ENCODE assay signal across 16 cellular contexts in the genomic region with DNA sequence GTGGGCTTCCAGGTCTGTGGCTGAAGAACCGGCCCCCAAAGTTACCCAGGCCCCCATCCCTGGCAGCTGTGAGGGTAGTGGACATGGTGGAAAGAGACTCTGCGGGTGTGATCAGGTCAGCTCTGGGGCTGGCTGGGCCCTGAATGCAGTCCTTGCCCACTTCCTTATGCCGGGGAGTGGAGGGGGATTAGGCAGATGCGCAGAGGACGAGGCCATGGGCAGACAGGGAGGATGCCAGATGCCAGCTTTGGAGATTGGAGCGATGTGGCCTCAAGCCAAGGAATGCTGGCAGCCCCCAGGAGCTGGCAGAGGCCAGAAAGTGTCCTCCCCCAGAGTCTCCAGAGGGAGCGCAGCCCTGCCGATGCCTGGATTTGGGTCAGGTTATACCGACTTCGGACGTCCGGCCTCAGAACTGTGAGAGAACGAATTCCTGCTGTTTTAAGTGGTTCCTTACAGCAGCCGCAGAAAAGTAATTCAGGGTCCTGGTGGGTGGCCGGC.
DNase-seq lines count a peak whose midpoint lies in the region; ATAC-seq, FAIRE-seq and TF ChIP-seq lines count a peak whose summit lies in the region.
"Had no signal": no experiment of that assay in that cellular context is flagged by ENCODE, and none has a peak within 500 bp of the region (broad histone marks: within the 10 kb centered on the region; RNA-seq: fewer than 3 reads in every experiment).

No MANE protein-coding gene starts in this region.

- H2BK120ac ChIP-seq in H1 (replicated peaks; ENCODE audit: low read depth, low read length) = no peak overlapping the region

- POLR2A ChIA-PET in H1 (lab: Charles Lee; ENCODE audit: partially characterized antibody) = no interaction called here

- no peak overlapping the region for H3K9ac ChIP-seq in H1 (replicated peaks in 1 of 4; ENCODE audit: extremely low read depth in 1 of 4, low read depth in 3 of 4, low read length in 3 of 4)
- peak overlapping the region; percentile 5 for H3K9ac ChIP-seq in mucosa of stomach (ENCODE audit: low read length)
- H3K9ac ChIP-seq: BLaER1, neural progenitor cell had no signal

- H3K14ac ChIP-seq in H1 (ENCODE audit: insufficient read length) = no peak overlapping the region

- H2BK15ac ChIP-seq in H1 (ENCODE audit: low read length) = no peak overlapping the region

- H3K4me1 ChIP-seq in H1 (replicated peaks in 1 of 4; ENCODE audit: control insufficient read depth in 3 of 4, insufficient read depth in 4 of 4, low read length in 3 of 4) (peaks cover 0 to 2% (median under 1%) of the 10 kb centered on the region in 4 experiments; a peak in 1 of 7 replicates), mucosa of stomach (ENCODE audit: control insufficient read depth, insufficient read depth, low read length) (peaks cover 4% of the 10 kb centered on the region), spleen (peaks cover 0 to 79% (median 34%) of the 10 kb centered on the region in 6 donors)

- no peak overlapping the region for H2AFZ ChIP-seq in H1 (ENCODE audit: low read length)
- H2AFZ ChIP-seq: neural progenitor cell had no signal

- H4K5ac ChIP-seq in H1 (ENCODE audit: insufficient read length, low read depth, low read length) = no peak overlapping the region

- no peaks in the 10 kb centered on the region for H3K23me2 ChIP-seq in H1 (ENCODE audit: low read depth, low read length)

- TF ChIP-seq POLR2A in H1 (IDR thresholded peaks at IDR 0.05; ENCODE audit: control extremely low read depth in 1 of 2, low read depth in 2 of 2, low read length in 2 of 2) (no peak), spleen (IDR thresholded peaks at IDR 0.05) (no peak)

- H4K20me1 ChIP-seq in H1 (replicated peaks in 1 of 2; ENCODE audit: control insufficient read depth in 1 of 2, insufficient read depth in 2 of 2, low read length in 2 of 2) = peaks cover 0 to 4% of the 10 kb centered on the region in 2 experiments
- H4K20me1 ChIP-seq: BLaER1 had no signal

- H2BK5ac ChIP-seq in H1 (ENCODE audit: low read depth, low read length) = no peak overlapping the region

- TF ChIP-seq EP300 in H1 (IDR thresholded peaks at IDR 0.05; ENCODE audit: borderline replicate concordance in 1 of 2, low read depth in 2 of 2, low read length in 2 of 2) = no peak

- no peaks in the 10 kb centered on the region for H3K79me1 ChIP-seq in H1 (ENCODE audit: low read depth, low read length)

- no peak overlapping the region for H4K91ac ChIP-seq in H1 (replicated peaks; ENCODE audit: insufficient read length, low read length)

- TF ChIP-seq RAD21 in H1 (IDR thresholded peaks at IDR 0.05 in 1 of 2, conservative IDR thresholded peaks at IDR 0.05 in 1 of 2; ENCODE audit: low read depth in 2 of 2, low read length in 2 of 2) = no peak

- H3K79me2 ChIP-seq in H1 (ENCODE audit: control insufficient read depth in 1 of 2, insufficient read depth in 2 of 2, low read length in 2 of 2) = no peaks in the 10 kb centered on the region

- no peak overlapping the region for H2BK12ac ChIP-seq in H1 (ENCODE audit: low read depth, low read length)

- H3K36me3 ChIP-seq in H1 (ENCODE audit: control insufficient read depth in 2 of 4, insufficient read depth in 4 of 4, low read length in 3 of 4) (no peaks in the 10 kb centered on the region), mucosa of stomach (ENCODE audit: control insufficient read depth, insufficient read depth, low read length) (no peaks in the 10 kb centered on the region), spleen (peaks cover 0 to 18% (median 0%) of the 10 kb centered on the region in 6 donors)
- H3K36me3 ChIP-seq: BLaER1, neural progenitor cell had no signal

- no peak overlapping the region for H3K56ac ChIP-seq in H1 (replicated peaks; ENCODE audit: insufficient read length, low read depth, low read length)

- H3K9me3 ChIP-seq in H1 (ENCODE audit: insufficient read depth in 2 of 2, low read depth in 1 of 2, low read length in 1 of 2) = no peaks in the 10 kb centered on the region; a peak in 1 of 4 replicates
- H3K9me3 ChIP-seq in mucosa of stomach (ENCODE audit: control insufficient read depth, low read length) = no peaks in the 10 kb centered on the region
- H3K9me3 ChIP-seq in spleen = no peaks in the 10 kb centered on the region
- H3K9me3 ChIP-seq: BLaER1 had no signal

- no peak overlapping the region for H3K27ac ChIP-seq in H1 (ENCODE audit: low read depth, low read length)
- peak overlapping the region in 7 of 8 donors; percentile 47 to 73 (median 67) for H3K27ac ChIP-seq in spleen
- H3K27ac ChIP-seq: BLaER1, neural progenitor cell had no signal

- H3K27me3 ChIP-seq in H1 (replicated peaks in 1 of 4; ENCODE audit: control insufficient read depth in 3 of 4, extremely low read depth in 1 of 4, insufficient read depth in 3 of 4, low read length in 3 of 4) (no peaks in the 10 kb centered on the region), mucosa of stomach (ENCODE audit: control insufficient read depth, insufficient read depth, low read length) (no peaks in the 10 kb centered on the region), spleen (replicated peaks in 1 of 7) (no peaks in the 10 kb centered on the region)
- H3K27me3 ChIP-seq: BLaER1, neural progenitor cell had no signal

- WGBS in H1 (ENCODE audit: extremely low coverage in 1 of 2, insufficient coverage in 1 of 2, insufficient read length in 1 of 2, insufficient replicate concordance in 2 of 2, low coverage in 1 of 2, low lambda C conversion rate in 2 of 2, missing lambda C conversion rate in 1 of 2), 2 experiments = 86% methylated on average over 15 of the region's 15 CpGs; no CpG with 5 or more reads in 1 of the 2 experiments
- WGBS in spleen, 5 donors = 70 to 85% (median 79%) methylated on average over 14 to 15 of the region's 15 CpGs

- H2BK20ac ChIP-seq in H1 (ENCODE audit: low read length) = no peak overlapping the region

- no peak overlapping the region for H3K23ac ChIP-seq in H1 (ENCODE audit: insufficient read length)

- TF ChIP-seq CTCF in H1 (IDR thresholded peaks at IDR 0.05; ENCODE audit: control extremely low read depth in 1 of 3, insufficient read depth in 1 of 3, low read depth in 1 of 3, low read length in 3 of 3) (no peak), spleen (IDR thresholded peaks at IDR 0.05 in 8 of 11, conservative IDR thresholded peaks at IDR 0.05 in 3 of 11) (no peak)

- ATAC-seq in GM18517 (IDR thresholded peaks at IDR 0.05; ENCODE audit: unreplicated experiment) (no peak), GM19455 (IDR thresholded peaks at IDR 0.05; ENCODE audit: unreplicated experiment) (no peak)
- ATAC-seq: stimulated activated effector memory CD8-positive, alpha-beta T cell treated with anti-CD3 and anti-CD28 coated beads, Interleukin-12 subunit alpha, Interleukin-12 subunit beta, amount 100 ng/mL, for 72 hours had no signal

- FAIRE-seq in H1 (lab: Jason Lieb, UNC) = no peak

- H3K4me3 ChIP-seq in H1 (ENCODE audit: extremely low read depth in 1 of 4, insufficient read depth in 2 of 4, low read depth in 3 of 4, low read length in 4 of 4) = no peak overlapping the region
- H3K4me3 ChIP-seq in mucosa of stomach (ENCODE audit: low read length) = no peak overlapping the region
- H3K4me3 ChIP-seq in spleen = no peak overlapping the region
- H3K4me3 ChIP-seq: BLaER1, neural progenitor cell had no signal

- intact Hi-C loops in spleen (cut with DNase I; ENCODE audit: low total_unique reads) = no loop called here

- H3K4me2 ChIP-seq in H1 (ENCODE audit: insufficient read depth in 1 of 2, low read depth in 2 of 2, low read length in 2 of 2) = no peak overlapping the region
- H3K4me2 ChIP-seq: BLaER1, neural progenitor cell had no signal

- H2AK5ac ChIP-seq in H1 (ENCODE audit: low read depth, low read length) = no peak overlapping the region

- CTCF ChIA-PET in H1 (lab: Charles Lee; ENCODE audit: partially characterized antibody) = interaction anchor here (1.6 kb wide), 1 partner anchor 109 kb away, joined by 6 read pairs; no protein-coding TSS in a partner anchor

- H3K4ac ChIP-seq in H1 (replicated peaks; ENCODE audit: insufficient read length, low read depth, low read length) = no peak overlapping the region

- H3K18ac ChIP-seq in H1 (ENCODE audit: extremely low read depth, low read length) = no peak overlapping the region

- H4K8ac ChIP-seq in H1 (ENCODE audit: extremely low read depth, insufficient read depth, low read length) = peak overlapping the region; percentile 25; the same call in 1 of the 2 replicates

- DNase-seq in LHCN-M2 (ENCODE audit: low read depth) (peak; percentile 74), H1 (ENCODE audit: low read depth in 1 of 2, low spot score in 2 of 2) (no peak), spleen (no peak), NK-92 (lab: John Stamatoyannopoulos, UW; ENCODE audit: unreplicated experiment) (no peak), NCI-H187 (lab: John Stamatoyannopoulos, UW) (no peak)
- DNase-seq: activated naive CD4-positive, alpha-beta T cell treated with Interleukin-2 at 50 U/mL for 16 hours; NCI-H1436 treated with DMSO at 0.1 percent for 48 hours; NCI-H748 treated with DMSO at 0.1 percent for 48 hours; SHP77; stimulated activated CD4-positive, alpha-beta T cell treated with anti-CD3 and anti-CD28 coated beads, Interleukin-2, amount 100 ng/mL, for 24 hours had no signal

TF ChIP-seq in H1, 55 proteins besides CTCF, POLR2A, EP300 and RAD21:
- no peak for TF ChIP-seq NANOG (IDR thresholded peaks at IDR 0.05; ENCODE audit: insufficient read depth, low read depth, low read length, poor library complexity, severe bottlenecking)
